In the genomic region with DNA sequence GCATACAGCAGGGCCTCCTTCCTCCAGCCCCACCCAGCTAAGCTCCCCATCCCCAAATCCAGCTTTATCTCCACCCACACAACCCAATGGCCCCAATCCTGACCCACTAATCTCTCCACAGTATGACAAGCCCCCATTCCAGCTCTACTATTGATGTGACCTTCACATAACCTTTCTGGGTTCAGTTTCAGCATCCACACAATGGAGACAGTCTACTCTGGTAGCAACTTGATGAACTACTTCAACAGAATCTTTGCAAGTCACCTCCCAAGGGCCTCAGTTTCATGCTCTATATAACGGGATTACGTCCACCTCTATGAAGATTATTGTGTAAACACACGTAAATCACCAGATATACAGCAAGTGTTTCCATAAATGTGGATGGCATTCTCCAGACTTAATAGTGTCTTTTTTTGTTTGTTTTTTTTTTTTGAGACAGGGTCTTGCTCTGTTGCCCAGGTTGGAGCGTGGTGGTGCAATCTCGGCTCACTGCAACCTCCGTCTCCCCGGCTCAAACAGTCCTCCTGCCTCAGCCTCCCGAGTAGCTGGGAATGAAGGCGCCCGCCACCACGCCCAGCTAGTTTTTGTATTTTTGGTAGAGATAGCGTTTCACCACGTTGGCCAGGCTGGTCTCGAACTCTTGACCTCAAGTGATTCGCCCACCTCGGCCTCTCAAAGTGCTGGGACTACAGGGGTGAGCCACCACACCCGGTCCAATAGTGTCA, we compare ENCODE assay signal across 1 cellular context.
TF ChIP-seq lines count a peak whose summit lies in the region.

No MANE protein-coding gene starts in this region.

TF ChIP-seq in HepG2, 621 proteins besides CTCF, POLR2A, EP300 and RAD21:
- TF ChIP-seq, protein P1, sequence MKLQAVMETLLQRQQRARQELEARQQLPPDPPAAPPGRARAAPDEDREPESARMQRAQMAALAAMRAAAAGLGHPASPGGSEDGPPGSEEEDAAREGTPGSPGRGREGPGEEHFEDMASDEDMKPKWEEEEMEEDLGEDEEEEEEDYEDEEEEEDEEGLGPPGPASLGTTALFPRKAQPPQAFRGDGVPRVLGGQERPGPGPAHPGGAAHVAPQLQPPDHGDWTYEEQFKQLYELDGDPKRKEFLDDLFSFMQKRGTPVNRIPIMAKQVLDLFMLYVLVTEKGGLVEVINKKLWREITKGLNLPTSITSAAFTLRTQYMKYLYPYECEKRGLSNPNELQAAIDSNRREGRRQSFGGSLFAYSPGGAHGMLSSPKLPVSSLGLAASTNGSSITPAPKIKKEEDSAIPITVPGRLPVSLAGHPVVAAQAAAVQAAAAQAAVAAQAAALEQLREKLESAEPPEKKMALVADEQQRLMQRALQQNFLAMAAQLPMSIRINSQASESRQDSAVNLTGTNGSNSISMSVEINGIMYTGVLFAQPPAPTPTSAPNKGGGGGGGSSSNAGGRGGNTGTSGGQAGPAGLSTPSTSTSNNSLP (IDR thresholded peaks at IDR 0.05; ENCODE audit: low read depth, low read length): no peak
- peak; percentile 95 for TF ChIP-seq ZNF460 (CRISPR knock-in tag; IDR thresholded peaks at IDR 0.05; ENCODE audit: borderline replicate concordance)
- TF ChIP-seq SP1 (IDR thresholded peaks at IDR 0.05): no peak
- 0 out of 2 replicates have a peak, but pooled peaks have one; percentile 21 for TF ChIP-seq SP1 (CRISPR knock-in tag; IDR thresholded peaks at IDR 0.05)
- TF ChIP-seq NFYB (CRISPR knock-in tag; IDR thresholded peaks at IDR 0.05): 0 out of 2 replicates have a peak, but pooled peaks have one; percentile 3
- peak; percentile 87 for TF ChIP-seq ZMYM3 (CRISPR knock-in tag; IDR thresholded peaks at IDR 0.05)
- peak; percentile 33; the same call in 1 of the 2 replicates for TF ChIP-seq ZBTB21 (CRISPR knock-in tag; IDR thresholded peaks at IDR 0.05)
- TF ChIP-seq ARID2 (CRISPR knock-in tag; IDR thresholded peaks at IDR 0.05; ENCODE audit: borderline replicate concordance): 0 out of 2 replicates have a peak, but pooled peaks have one; percentile 27
- peak; percentile 39; the same call in 1 of the 2 replicates for TF ChIP-seq CHD4 (IDR thresholded peaks at IDR 0.05; ENCODE audit: borderline replicate concordance, low read length)
- peak; percentile 49 for TF ChIP-seq MED8 (CRISPR knock-in tag; IDR thresholded peaks at IDR 0.05; ENCODE audit: insufficient replicate concordance)
- TF ChIP-seq ZNF121 (CRISPR knock-in tag; IDR thresholded peaks at IDR 0.05): peak; percentile 92
- 0 out of 2 replicates have a peak, but pooled peaks have one; percentile 40 for TF ChIP-seq MEF2D (CRISPR knock-in tag; IDR thresholded peaks at IDR 0.05)
- peak; percentile 40; the same call in 1 of the 2 replicates for TF ChIP-seq SALL1 (CRISPR knock-in tag; IDR thresholded peaks at IDR 0.05)
- 0 out of 2 replicates have a peak, but pooled peaks have one; percentile 33 for TF ChIP-seq ZNF3 (CRISPR knock-in tag; IDR thresholded peaks at IDR 0.05)
- TF ChIP-seq ZNF7 (CRISPR knock-in tag; IDR thresholded peaks at IDR 0.05): no peak
- TF ChIP-seq, protein P2, sequence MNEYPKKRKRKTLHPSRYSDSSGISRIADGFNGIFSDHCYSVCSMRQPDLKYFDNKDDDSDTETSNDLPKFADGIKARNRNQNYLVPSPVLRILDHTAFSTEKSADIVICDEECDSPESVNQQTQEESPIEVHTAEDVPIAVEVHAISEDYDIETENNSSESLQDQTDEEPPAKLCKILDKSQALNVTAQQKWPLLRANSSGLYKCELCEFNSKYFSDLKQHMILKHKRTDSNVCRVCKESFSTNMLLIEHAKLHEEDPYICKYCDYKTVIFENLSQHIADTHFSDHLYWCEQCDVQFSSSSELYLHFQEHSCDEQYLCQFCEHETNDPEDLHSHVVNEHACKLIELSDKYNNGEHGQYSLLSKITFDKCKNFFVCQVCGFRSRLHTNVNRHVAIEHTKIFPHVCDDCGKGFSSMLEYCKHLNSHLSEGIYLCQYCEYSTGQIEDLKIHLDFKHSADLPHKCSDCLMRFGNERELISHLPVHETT (CRISPR knock-in tag; conservative IDR thresholded peaks at IDR 0.05): 0 out of 2 replicates have a peak, but pooled peaks have one; percentile 17
- TF ChIP-seq GTF3A (CRISPR knock-in tag; conservative IDR thresholded peaks at IDR 0.05): 0 out of 2 replicates have a peak, but pooled peaks have one; percentile 14
- TF ChIP-seq ZNF441 (CRISPR knock-in tag; IDR thresholded peaks at IDR 0.05; ENCODE audit: borderline replicate concordance): 0 out of 2 replicates have a peak, but pooled peaks have one; percentile 12
- peak; percentile 88 for TF ChIP-seq ESRRA (CRISPR knock-in tag; IDR thresholded peaks at IDR 0.05; ENCODE audit: low read depth)
- TF ChIP-seq ZFYVE20 (CRISPR knock-in tag; IDR thresholded peaks at IDR 0.05; ENCODE audit: borderline replicate concordance, low read depth): no peak
- TF ChIP-seq LCORL (IDR thresholded peaks at IDR 0.05): no peak
- TF ChIP-seq LCORL (CRISPR knock-in tag; IDR thresholded peaks at IDR 0.05): peak; percentile 45; the same call in 1 of the 2 replicates
- TF ChIP-seq, protein P3, sequence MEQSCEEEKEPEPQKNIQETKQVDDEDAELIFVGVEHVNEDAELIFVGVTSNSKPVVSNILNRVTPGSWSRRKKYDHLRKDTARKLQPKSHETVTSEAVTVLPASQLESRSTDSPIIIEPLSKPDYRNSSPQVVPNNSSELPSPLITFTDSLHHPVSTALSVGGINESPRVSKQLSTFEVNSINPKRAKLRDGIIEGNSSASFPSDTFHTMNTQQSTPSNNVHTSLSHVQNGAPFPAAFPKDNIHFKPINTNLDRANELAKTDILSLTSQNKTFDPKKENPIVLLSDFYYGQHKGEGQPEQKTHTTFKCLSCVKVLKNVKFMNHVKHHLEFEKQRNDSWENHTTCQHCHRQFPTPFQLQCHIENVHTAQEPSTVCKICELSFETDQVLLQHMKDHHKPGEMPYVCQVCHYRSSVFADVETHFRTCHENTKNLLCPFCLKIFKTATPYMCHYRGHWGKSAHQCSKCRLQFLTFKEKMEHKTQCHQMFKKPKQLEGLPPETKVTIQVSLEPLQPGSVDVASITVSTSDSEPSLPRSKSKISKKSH (CRISPR knock-in tag; IDR thresholded peaks at IDR 0.05; ENCODE audit: borderline replicate concordance): no peak
- TF ChIP-seq, protein P4, sequence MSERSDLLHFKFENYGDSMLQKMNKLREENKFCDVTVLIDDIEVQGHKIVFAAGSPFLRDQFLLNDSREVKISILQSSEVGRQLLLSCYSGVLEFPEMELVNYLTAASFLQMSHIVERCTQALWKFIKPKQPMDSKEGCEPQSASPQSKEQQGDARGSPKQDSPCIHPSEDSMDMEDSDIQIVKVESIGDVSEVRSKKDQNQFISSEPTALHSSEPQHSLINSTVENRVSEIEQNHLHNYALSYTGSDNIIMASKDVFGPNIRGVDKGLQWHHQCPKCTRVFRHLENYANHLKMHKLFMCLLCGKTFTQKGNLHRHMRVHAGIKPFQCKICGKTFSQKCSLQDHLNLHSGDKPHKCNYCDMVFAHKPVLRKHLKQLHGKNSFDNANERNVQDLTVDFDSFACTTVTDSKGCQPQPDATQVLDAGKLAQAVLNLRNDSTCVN (CRISPR knock-in tag; IDR thresholded peaks at IDR 0.05; ENCODE audit: borderline replicate concordance): no peak
- TF ChIP-seq ATF1 (CRISPR knock-in tag; IDR thresholded peaks at IDR 0.05): no peak
- TF ChIP-seq, protein P5, sequence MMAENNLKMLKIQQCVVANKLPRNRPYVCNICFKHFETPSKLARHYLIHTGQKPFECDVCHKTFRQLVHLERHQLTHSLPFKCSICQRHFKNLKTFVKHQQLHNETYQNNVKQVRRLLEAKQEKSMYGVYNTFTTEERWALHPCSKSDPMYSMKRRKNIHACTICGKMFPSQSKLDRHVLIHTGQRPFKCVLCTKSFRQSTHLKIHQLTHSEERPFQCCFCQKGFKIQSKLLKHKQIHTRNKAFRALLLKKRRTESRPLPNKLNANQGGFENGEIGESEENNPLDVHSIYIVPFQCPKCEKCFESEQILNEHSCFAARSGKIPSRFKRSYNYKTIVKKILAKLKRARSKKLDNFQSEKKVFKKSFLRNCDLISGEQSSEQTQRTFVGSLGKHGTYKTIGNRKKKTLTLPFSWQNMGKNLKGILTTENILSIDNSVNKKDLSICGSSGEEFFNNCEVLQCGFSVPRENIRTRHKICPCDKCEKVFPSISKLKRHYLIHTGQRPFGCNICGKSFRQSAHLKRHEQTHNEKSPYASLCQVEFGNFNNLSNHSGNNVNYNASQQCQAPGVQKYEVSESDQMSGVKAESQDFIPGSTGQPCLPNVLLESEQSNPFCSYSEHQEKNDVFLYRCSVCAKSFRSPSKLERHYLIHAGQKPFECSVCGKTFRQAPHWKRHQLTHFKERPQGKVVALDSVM (CRISPR knock-in tag; IDR thresholded peaks at IDR 0.05): peak; percentile 93
- TF ChIP-seq SP5 (CRISPR knock-in tag; IDR thresholded peaks at IDR 0.05; ENCODE audit: borderline replicate concordance, low read depth): 0 out of 2 replicates have a peak, but pooled peaks have one; percentile 8
- TF ChIP-seq, protein P6, sequence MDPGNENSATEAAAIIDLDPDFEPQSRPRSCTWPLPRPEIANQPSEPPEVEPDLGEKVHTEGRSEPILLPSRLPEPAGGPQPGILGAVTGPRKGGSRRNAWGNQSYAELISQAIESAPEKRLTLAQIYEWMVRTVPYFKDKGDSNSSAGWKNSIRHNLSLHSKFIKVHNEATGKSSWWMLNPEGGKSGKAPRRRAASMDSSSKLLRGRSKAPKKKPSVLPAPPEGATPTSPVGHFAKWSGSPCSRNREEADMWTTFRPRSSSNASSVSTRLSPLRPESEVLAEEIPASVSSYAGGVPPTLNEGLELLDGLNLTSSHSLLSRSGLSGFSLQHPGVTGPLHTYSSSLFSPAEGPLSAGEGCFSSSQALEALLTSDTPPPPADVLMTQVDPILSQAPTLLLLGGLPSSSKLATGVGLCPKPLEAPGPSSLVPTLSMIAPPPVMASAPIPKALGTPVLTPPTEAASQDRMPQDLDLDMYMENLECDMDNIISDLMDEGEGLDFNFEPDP (CRISPR knock-in tag; conservative IDR thresholded peaks at IDR 0.05): peak; percentile 98
- peak; percentile 64 for TF ChIP-seq FOXC1 (CRISPR knock-in tag; IDR thresholded peaks at IDR 0.05; ENCODE audit: borderline replicate concordance)
- TF ChIP-seq GATA4 (IDR thresholded peaks at IDR 0.05; ENCODE audit: borderline replicate concordance, low read depth): 0 out of 2 replicates have a peak, but pooled peaks have one; percentile 5
- peak; percentile 37; the same call in 1 of the 2 replicates for TF ChIP-seq ZBTB7B (CRISPR knock-in tag; IDR thresholded peaks at IDR 0.05)
- TF ChIP-seq SP4 (CRISPR knock-in tag; IDR thresholded peaks at IDR 0.05): peak; percentile 14; the same call in 1 of the 2 replicates
- TF ChIP-seq, protein P7, sequence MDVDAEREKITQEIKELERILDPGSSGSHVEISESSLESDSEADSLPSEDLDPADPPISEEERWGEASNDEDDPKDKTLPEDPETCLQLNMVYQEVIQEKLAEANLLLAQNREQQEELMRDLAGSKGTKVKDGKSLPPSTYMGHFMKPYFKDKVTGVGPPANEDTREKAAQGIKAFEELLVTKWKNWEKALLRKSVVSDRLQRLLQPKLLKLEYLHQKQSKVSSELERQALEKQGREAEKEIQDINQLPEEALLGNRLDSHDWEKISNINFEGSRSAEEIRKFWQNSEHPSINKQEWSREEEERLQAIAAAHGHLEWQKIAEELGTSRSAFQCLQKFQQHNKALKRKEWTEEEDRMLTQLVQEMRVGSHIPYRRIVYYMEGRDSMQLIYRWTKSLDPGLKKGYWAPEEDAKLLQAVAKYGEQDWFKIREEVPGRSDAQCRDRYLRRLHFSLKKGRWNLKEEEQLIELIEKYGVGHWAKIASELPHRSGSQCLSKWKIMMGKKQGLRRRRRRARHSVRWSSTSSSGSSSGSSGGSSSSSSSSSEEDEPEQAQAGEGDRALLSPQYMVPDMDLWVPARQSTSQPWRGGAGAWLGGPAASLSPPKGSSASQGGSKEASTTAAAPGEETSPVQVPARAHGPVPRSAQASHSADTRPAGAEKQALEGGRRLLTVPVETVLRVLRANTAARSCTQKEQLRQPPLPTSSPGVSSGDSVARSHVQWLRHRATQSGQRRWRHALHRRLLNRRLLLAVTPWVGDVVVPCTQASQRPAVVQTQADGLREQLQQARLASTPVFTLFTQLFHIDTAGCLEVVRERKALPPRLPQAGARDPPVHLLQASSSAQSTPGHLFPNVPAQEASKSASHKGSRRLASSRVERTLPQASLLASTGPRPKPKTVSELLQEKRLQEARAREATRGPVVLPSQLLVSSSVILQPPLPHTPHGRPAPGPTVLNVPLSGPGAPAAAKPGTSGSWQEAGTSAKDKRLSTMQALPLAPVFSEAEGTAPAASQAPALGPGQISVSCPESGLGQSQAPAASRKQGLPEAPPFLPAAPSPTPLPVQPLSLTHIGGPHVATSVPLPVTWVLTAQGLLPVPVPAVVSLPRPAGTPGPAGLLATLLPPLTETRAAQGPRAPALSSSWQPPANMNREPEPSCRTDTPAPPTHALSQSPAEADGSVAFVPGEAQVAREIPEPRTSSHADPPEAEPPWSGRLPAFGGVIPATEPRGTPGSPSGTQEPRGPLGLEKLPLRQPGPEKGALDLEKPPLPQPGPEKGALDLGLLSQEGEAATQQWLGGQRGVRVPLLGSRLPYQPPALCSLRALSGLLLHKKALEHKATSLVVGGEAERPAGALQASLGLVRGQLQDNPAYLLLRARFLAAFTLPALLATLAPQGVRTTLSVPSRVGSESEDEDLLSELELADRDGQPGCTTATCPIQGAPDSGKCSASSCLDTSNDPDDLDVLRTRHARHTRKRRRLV (CRISPR knock-in tag; IDR thresholded peaks at IDR 0.05): no peak
- 0 out of 2 replicates have a peak, but pooled peaks have one; percentile 10 for TF ChIP-seq ZNF589 (CRISPR knock-in tag; conservative IDR thresholded peaks at IDR 0.05)
- TF ChIP-seq SAP130 (CRISPR knock-in tag; IDR thresholded peaks at IDR 0.05; ENCODE audit: low read depth): no peak
- TF ChIP-seq, protein P8, sequence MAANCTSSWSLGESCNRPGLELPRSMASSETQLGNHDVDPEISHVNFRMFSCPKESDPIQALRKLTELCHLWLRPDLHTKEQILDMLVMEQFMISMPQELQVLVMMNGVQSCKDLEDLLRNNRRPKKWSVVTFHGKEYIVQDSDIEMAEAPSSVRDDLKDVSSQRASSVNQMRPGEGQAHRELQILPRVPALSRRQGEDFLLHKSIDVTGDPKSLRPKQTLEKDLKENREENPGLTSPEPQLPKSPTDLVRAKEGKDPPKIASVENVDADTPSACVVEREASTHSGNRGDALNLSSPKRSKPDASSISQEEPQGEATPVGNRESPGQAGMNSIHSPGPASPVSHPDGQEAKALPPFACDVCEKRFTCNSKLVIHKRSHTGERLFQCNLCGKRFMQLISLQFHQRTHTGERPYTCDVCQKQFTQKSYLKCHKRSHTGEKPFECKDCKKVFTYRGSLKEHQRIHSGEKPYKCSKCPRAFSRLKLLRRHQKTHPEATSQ (CRISPR knock-in tag; IDR thresholded peaks at IDR 0.05; ENCODE audit: borderline replicate concordance): 0 out of 2 replicates have a peak, but pooled peaks have one; percentile 53
- TF ChIP-seq KDM1A (CRISPR knock-in tag; IDR thresholded peaks at IDR 0.05): 0 out of 2 replicates have a peak, but pooled peaks have one; percentile 27
- TF ChIP-seq ZNF629 (CRISPR knock-in tag; conservative IDR thresholded peaks at IDR 0.05): peak; percentile 89
- 0 out of 2 replicates have a peak, but pooled peaks have one; percentile 41 for TF ChIP-seq ZNF768 (CRISPR knock-in tag; IDR thresholded peaks at IDR 0.05)
- 0 out of 2 replicates have a peak, but pooled peaks have one; percentile 33 for TF ChIP-seq ZMYM2 (CRISPR knock-in tag; IDR thresholded peaks at IDR 0.05)
